ENCODE assay signal across 10 cellular contexts in genomic region chr20:38728911-38729642, GRCh38. TPM values are rescaled to one million over a fixed set of nuclear protein-coding genes. Genes with fewer than 3 reads are reported as not detected.
A peak's percentile ranks its signal among the peaks of the same experiment; 100 is the strongest.
DNase-seq lines count a peak whose midpoint lies in the region; ATAC-seq and TF ChIP-seq lines count a peak whose summit lies in the region.
"Had no signal": no experiment of that assay in that cellular context is flagged by ENCODE, and none has a peak within 500 bp of the region (broad histone marks: within the 10 kb centered on the region; RNA-seq: fewer than 3 reads in every experiment).

No MANE protein-coding gene starts in this region.

- H3K27me3 Mint-ChIP-seq in endodermal cell (ENCODE audit: insufficient read depth), result peaks cover 99% of the 10 kb centered on the region

- H3K4me1 Mint-ChIP-seq in endodermal cell, result peaks cover 37% of the 10 kb centered on the region

- H3K4me3 ChIP-seq in endodermal cell (ENCODE audit: low read length) (no peak overlapping the region), thymus (ENCODE audit: low read length) (peak overlapping the region; percentile 11), vagina (no peak overlapping the region)

- intact Hi-C loops in vagina (cut with DNase I) (no loop called here), left colon (cut with DNase I, micrococcal nuclease) (no loop called here)

- H3K9me3 ChIP-seq in endodermal cell (ENCODE audit: control insufficient read depth, low read length), result no peaks in the 10 kb centered on the region
- H3K9me3 ChIP-seq in thymus (ENCODE audit: control insufficient read depth), result peaks cover 10% of the 10 kb centered on the region
- H3K9me3 ChIP-seq in vagina, result no peaks in the 10 kb centered on the region

- no peak overlapping the region for H3K9ac ChIP-seq in endodermal cell (ENCODE audit: extremely low read depth, low read length, poor library complexity, severe bottlenecking)

- H3K27ac Mint-ChIP-seq in endodermal cell, result no peak overlapping the region
- H3K27ac Mint-ChIP-seq: CD14-positive monocyte, progenitor cell of endocrine pancreas had no signal

- no peak for TF ChIP-seq POLR2A in vagina (IDR thresholded peaks at IDR 0.05)

- peak overlapping the region; percentile 38 for H3K4me3 Mint-ChIP-seq in endodermal cell

- H3K27ac ChIP-seq in endodermal cell (ENCODE audit: low read depth, low read length) (no peak overlapping the region), thymus (ENCODE audit: low read depth) (no peak overlapping the region), vagina (no peak overlapping the region)

- peaks cover 15% of the 10 kb centered on the region for H3K4me1 ChIP-seq in endodermal cell (ENCODE audit: control insufficient read depth, insufficient read depth, low read length)
- peaks cover 51% of the 10 kb centered on the region for H3K4me1 ChIP-seq in thymus (ENCODE audit: control insufficient read depth, insufficient read depth, low read length)
- peaks cover 51% of the 10 kb centered on the region for H3K4me1 ChIP-seq in vagina

- H3K36me3 ChIP-seq in endodermal cell (ENCODE audit: control insufficient read depth, insufficient read depth, low read length) (no peaks in the 10 kb centered on the region), thymus (ENCODE audit: control insufficient read depth, insufficient read depth) (no peaks in the 10 kb centered on the region), vagina (no peaks in the 10 kb centered on the region)

- H3K9me3 Mint-ChIP-seq in endodermal cell, result peaks cover 2% of the 10 kb centered on the region

- H3K36me3 Mint-ChIP-seq in endodermal cell (ENCODE audit: low read depth), result no peaks in the 10 kb centered on the region

- TF ChIP-seq CTCF in endodermal cell (conservative IDR thresholded peaks at IDR 0.05) (no peak), vagina (IDR thresholded peaks at IDR 0.05) (no peak)

- ATAC-seq in HG02884 (IDR thresholded peaks at IDR 0.05; ENCODE audit: unreplicated experiment) (no peak), left colon (no peak)

- WGBS in endodermal cell (ENCODE audit: insufficient coverage in 1 of 2, insufficient read length in 1 of 2), 2 experiments, result 1 to 3% methylated on average over 23 to 39 of the region's 41 CpGs
- 2% methylated on average over 41 of the region's 41 CpGs for WGBS in thymus

- H3K27me3 ChIP-seq in endodermal cell (ENCODE audit: control insufficient read depth, insufficient read depth, low read length, poor library complexity, severe bottlenecking) (peaks cover 100% of the 10 kb centered on the region), thymus (ENCODE audit: control insufficient read depth, insufficient read depth) (peaks cover 86% of the 10 kb centered on the region), vagina (peaks cover 49% of the 10 kb centered on the region)

- DNase-seq in activated naive CD4-positive, alpha-beta T cell treated with Interleukin-2 at 50 U/mL for 16 hours, result peak; percentile 3
- no peak for DNase-seq in activated naive CD4-positive, alpha-beta T cell (lab: John Stamatoyannopoulos, UW)
- DNase-seq in NCI-H526 treated with DMSO at 0.1 percent for 48 hours (lab: John Stamatoyannopoulos, UW), result peak; percentile 30
- DNase-seq in endodermal cell, result peak; percentile 88
- no peak for DNase-seq in vagina (ENCODE audit: extremely low spot score in 2 of 2)
- DNase-seq in left colon, result no peak

RNA-seq across cellular contexts. Expression of gene SLC32A1, which starts 4.8 kb away (rescaled TPM):
- total RNA-seq in endodermal cell, result not detected
- 0.64 TPM for polyA plus RNA-seq in endodermal cell (2013, experiment 1 of 2)
- 0.37 TPM for polyA plus RNA-seq in endodermal cell (2013, experiment 2 of 2)
- polyA plus RNA-seq in thymus, result 0.11 TPM
- not detected for total RNA-seq in vagina
- under 1 TPM; 0.09 to 0.20 TPM for total RNA-seq in left colon
- total RNA-seq: progenitor cell of endocrine pancreas had no signal
- polyA plus RNA-seq: CD14-positive monocyte had no signal

RNA-seq across cellular contexts. Expression of gene ACTR5, which starts 19.2 kb away (rescaled TPM):
- total RNA-seq in endodermal cell (10 to 100 TPM in 1 of 2 donors, 1 to 10 TPM in 1; 7.9 to 11.2 TPM), vagina (18.4 TPM), left colon (10 to 100 TPM in 1 of 2 donors, 1 to 10 TPM in 1; 5.9 to 10.1 TPM)
- polyA plus RNA-seq in endodermal cell (2013, experiment 1 of 2), result 11.4 TPM
- 10.0 TPM for polyA plus RNA-seq in endodermal cell (2013, experiment 2 of 2)
- polyA plus RNA-seq in thymus, result 9.6 TPM

Comparison
In these comparisons a context has a peak if more than half of its experiments do, and no peak if none do; other contexts are left out.
1. DNase-seq: peak in activated naive CD4-positive, alpha-beta T cell treated with Interleukin-2 at 50 U/mL for 16 hours (single experiment), NCI-H526 treated with DMSO at 0.1 percent for 48 hours (single experiment) and endodermal cell (single experiment); none in activated naive CD4-positive, alpha-beta T cell (0 of 4), vagina (0 of 2) and left colon (0 of 2).